ENCODE assay signal across 25 cellular contexts in genomic region chr3:160193644-160194192, GRCh38. TPM values are rescaled to one million over a fixed set of nuclear protein-coding genes. Genes with fewer than 3 reads are reported as not detected.
"Had no signal": no experiment of that assay in that cellular context is flagged by ENCODE, and none has a peak within 500 bp of the region (broad histone marks: within the 10 kb centered on the region; RNA-seq: fewer than 3 reads in every experiment).

No MANE protein-coding gene starts in this region.

- H3K4me1 ChIP-seq: SJSA1 had no signal

- H3K4me3 ChIP-seq: cardiac muscle cell, SJSA1 had no signal

- H3K27me3 ChIP-seq: brain microvascular endothelial cell, cardiac muscle cell, SJSA1 had no signal

- H3K36me3 Mint-ChIP-seq: activated naive CD4-positive, alpha-beta T cell treated with anti-CD3 and anti-CD28 coated beads, Interleukin-2, amount 10 ng/mL, durations not matched to agents 7 days and 5 days; activated naive CD8-positive, alpha-beta T cell treated with anti-CD3 and anti-CD28 coated beads for 36 hours had no signal

- H3K4me3 Mint-ChIP-seq: activated CD8-positive, alpha-beta T cell treated with anti-CD3 and anti-CD28 coated beads for 36 hours; activated naive CD4-positive, alpha-beta T cell treated with anti-CD3 and anti-CD28 coated beads, Interleukin-2, amount 10 ng/mL, durations not matched to agents 7 days and 5 days; activated naive CD8-positive, alpha-beta T cell treated with anti-CD3 and anti-CD28 coated beads for 36 hours; activated T-cell treated with anti-CD3 and anti-CD28 coated beads, Interleukin-2, amount 50 U/mL, for 72 hours; T-helper 1 cell treated with Interleukin-12 subunit alpha and Interleukin-12 subunit beta and Interleukin-4 antibody, amounts not matched to agents 30 μg/mL and 1 μg/mL, for 36 hours had no signal

- H3K27me3 Mint-ChIP-seq: activated naive CD4-positive, alpha-beta T cell treated with anti-CD3 and anti-CD28 coated beads, Interleukin-2, amount 10 ng/mL, durations not matched to agents 7 days and 5 days; activated naive CD8-positive, alpha-beta T cell treated with anti-CD3 and anti-CD28 coated beads for 36 hours had no signal

- H3K27ac ChIP-seq: brain microvascular endothelial cell, cardiac muscle cell, SJSA1 had no signal

- DNase-seq: activated CD4-positive, alpha-beta T cell treated with anti-CD3 and anti-CD28 coated beads for 4 hours; activated CD8-positive, alpha-beta memory T cell treated with anti-CD3 and anti-CD28 coated beads, Interleukin-2, amount 50 U/mL, for 4 hours; activated CD8-positive, alpha-beta T cell treated with anti-CD3 and anti-CD28 coated beads for 36 hours; activated gamma-delta T cell treated with Interleukin-2 at 50 U/mL for 16 hours; activated naive CD4-positive, alpha-beta T cell treated with anti-CD3 and anti-CD28 coated beads, Interleukin-2, amount 10 ng/mL, durations not matched to agents 7 days and 5 days; activated naive CD8-positive, alpha-beta T cell treated with anti-CD3 and anti-CD28 coated beads for 36 hours; activated T-cell treated with anti-CD3 and anti-CD28 coated beads, Interleukin-2, amount 50 U/mL, for 72 hours; brain microvascular endothelial cell; cerebellar nuclear complex; NCI-H1092; NCI-H1436; NCI-H1694 treated with DMSO at 0.1 percent for 48 hours; NCI-H2029 treated with DMSO at 0.1 percent for 48 hours; NCI-H2227 treated with DMSO at 0.1 percent for 48 hours; NCI-H446 treated with DMSO at 0.1 percent for 48 hours; NCI-H524 treated with DMSO at 0.1 percent for 48 hours; NCI-H774; NK-92 treated with Interleukin-12 subunit alpha and Interleukin-12 subunit beta, amount 100 ng/mL, for 24 hours; SHP77 had no signal

- H3K27ac Mint-ChIP-seq: activated CD8-positive, alpha-beta T cell treated with anti-CD3 and anti-CD28 coated beads for 36 hours; activated naive CD4-positive, alpha-beta T cell treated with anti-CD3 and anti-CD28 coated beads, Interleukin-2, amount 10 ng/mL, durations not matched to agents 7 days and 5 days; activated naive CD8-positive, alpha-beta T cell treated with anti-CD3 and anti-CD28 coated beads for 36 hours; activated T-cell treated with anti-CD3 and anti-CD28 coated beads, Interleukin-2, amount 50 U/mL, for 72 hours; T-helper 1 cell treated with Interleukin-12 subunit alpha and Interleukin-12 subunit beta and Interleukin-4 antibody, amounts not matched to agents 30 μg/mL and 1 μg/mL, for 36 hours had no signal

- H3K36me3 ChIP-seq: brain microvascular endothelial cell, cardiac muscle cell, SJSA1 had no signal

- H3K4me1 Mint-ChIP-seq: activated naive CD4-positive, alpha-beta T cell treated with anti-CD3 and anti-CD28 coated beads, Interleukin-2, amount 10 ng/mL, durations not matched to agents 7 days and 5 days; activated naive CD8-positive, alpha-beta T cell treated with anti-CD3 and anti-CD28 coated beads for 36 hours had no signal

- H3K9me3 Mint-ChIP-seq: activated CD8-positive, alpha-beta T cell treated with anti-CD3 and anti-CD28 coated beads for 36 hours; activated naive CD4-positive, alpha-beta T cell treated with anti-CD3 and anti-CD28 coated beads, Interleukin-2, amount 10 ng/mL, durations not matched to agents 7 days and 5 days; activated naive CD8-positive, alpha-beta T cell treated with anti-CD3 and anti-CD28 coated beads for 36 hours; activated T-helper 2 cell treated with anti-CD3 and anti-CD28 coated beads, Interferon-gamma antibody, Interleukin-2, Interleukin-4, amounts not matched to agents 10 μg/mL and 5 μg/mL and 100 μg/mL, durations not matched to agents 14 hours and 24 hours and 36 hours; T-helper 1 cell treated with Interleukin-12 subunit alpha and Interleukin-12 subunit beta and Interleukin-4 antibody, amounts not matched to agents 30 μg/mL and 1 μg/mL, for 36 hours had no signal

- FAIRE-seq: RCC 7860 had no signal

- ATAC-seq: activated CD4-positive, CD25-positive, alpha-beta regulatory T cell treated with anti-CD3 and anti-CD28 coated beads, Interleukin-2, amount 50 U/mL, for 24 hours; activated CD8-positive, alpha-beta T cell treated with anti-CD3 and anti-CD28 coated beads for 36 hours; activated T-cell treated with anti-CD3 and anti-CD28 coated beads, Interleukin-2, amount 50 U/mL, for 72 hours had no signal

- H3K9me3 ChIP-seq: SJSA1 had no signal

RNA-seq across cellular contexts. Expression of gene C3orf80, which starts 31.5 kb away (rescaled TPM):
- total RNA-seq: activated naive CD8-positive, alpha-beta T cell treated with anti-CD3 and anti-CD28 coated beads for 36 hours; SJSA1 had no signal
